Comparison of ENCODE assay signal across 26 cellular contexts in genomic region chr13:33493672-33494365, GRCh38.
DNase-seq lines count a peak whose midpoint lies in the region; ATAC-seq, FAIRE-seq and TF ChIP-seq lines count a peak whose summit lies in the region.
"Had no signal": no experiment of that assay in that cellular context is flagged by ENCODE, and none has a peak within 500 bp of the region (broad histone marks: within the 10 kb centered on the region; RNA-seq: fewer than 3 reads in every experiment).

No MANE protein-coding gene starts in this region.

- no peak overlapping the region for H3K23ac ChIP-seq in mesenchymal stem cell (ENCODE audit: low read length in 2 of 2)

- H3K14ac ChIP-seq in mesenchymal stem cell (ENCODE audit: low read length in 2 of 2) = peak overlapping the region in 1 of 2 experiments; percentile 55

- H4K8ac ChIP-seq in mesenchymal stem cell (ENCODE audit: low read length) = peak overlapping the region; percentile 45

- peak overlapping the region; percentile 75 to 79 for H2BK12ac ChIP-seq in mesenchymal stem cell (ENCODE audit: low read length in 2 of 2)

- H3K9me3 ChIP-seq in left ventricle myocardium inferior (replicated peaks) (no peaks in the 10 kb centered on the region), astrocyte (ENCODE audit: insufficient read depth, low read depth, low read length) (no peaks in the 10 kb centered on the region), mesenchymal stem cell (ENCODE audit: control insufficient read depth, low read length) (no peaks in the 10 kb centered on the region), thoracic aorta (no peaks in the 10 kb centered on the region)
- H3K9me3 ChIP-seq in CD8-positive, alpha-beta T cell (ENCODE audit: low read length) = no peaks in the 10 kb centered on the region
- H3K9me3 ChIP-seq: A549, breast epithelium, Peyer's patch, uterus had no signal

- peaks cover 2% of the 10 kb centered on the region for H3K9me3 Mint-ChIP-seq in astrocyte (ENCODE audit: unreplicated experiment)
- no peaks in the 10 kb centered on the region for H3K9me3 Mint-ChIP-seq in CD8-positive, alpha-beta T cell
- H3K9me3 Mint-ChIP-seq: WTC11 had no signal

- peak overlapping the region; percentile 40 for H2BK15ac ChIP-seq in mesenchymal stem cell (ENCODE audit: low read depth, poor library complexity, severe bottlenecking)

- H3K4me3 ChIP-seq in left ventricle myocardium inferior (no peak overlapping the region), astrocyte (ENCODE audit: insufficient read depth, low read depth, low read length) (no peak overlapping the region), mesenchymal stem cell (ENCODE audit: insufficient read depth in 1 of 2, low read depth in 1 of 2, low read length in 2 of 2) (no peak overlapping the region), thoracic aorta (no peak overlapping the region)
- no peak overlapping the region for H3K4me3 ChIP-seq in CD8-positive, alpha-beta T cell (ENCODE audit: low read depth, low read length)
- H3K4me3 ChIP-seq: A549, breast epithelium, Peyer's patch, uterus had no signal

- H2BK120ac ChIP-seq in mesenchymal stem cell (ENCODE audit: low read depth, low read length) = peak overlapping the region; percentile 74

- no peaks in the 10 kb centered on the region for H3K36me3 Mint-ChIP-seq in astrocyte (ENCODE audit: low read depth, unreplicated experiment)
- no peaks in the 10 kb centered on the region for H3K36me3 Mint-ChIP-seq in CD8-positive, alpha-beta T cell
- H3K36me3 Mint-ChIP-seq: WTC11 had no signal

- H3K4me1 Mint-ChIP-seq in astrocyte (ENCODE audit: low read depth, unreplicated experiment) = peaks cover 29% of the 10 kb centered on the region
- no peaks in the 10 kb centered on the region for H3K4me1 Mint-ChIP-seq in CD8-positive, alpha-beta T cell (ENCODE audit: low read depth)

- H3K27me3 ChIP-seq in left ventricle myocardium inferior (ENCODE audit: low read depth) (no peaks in the 10 kb centered on the region), astrocyte (ENCODE audit: insufficient read depth, low read length) (no peaks in the 10 kb centered on the region), mesenchymal stem cell (ENCODE audit: control insufficient read depth in 1 of 2, insufficient read depth in 1 of 2, low read length in 2 of 2) (no peaks in the 10 kb centered on the region), thoracic aorta (replicated peaks; ENCODE audit: insufficient read depth) (no peaks in the 10 kb centered on the region)
- no peaks in the 10 kb centered on the region for H3K27me3 ChIP-seq in CD8-positive, alpha-beta T cell (ENCODE audit: insufficient read depth, low read length)
- H3K27me3 ChIP-seq: breast epithelium, Peyer's patch, uterus had no signal

- H3K9ac ChIP-seq in astrocyte (ENCODE audit: low read length) (peak overlapping the region; percentile 67), mesenchymal stem cell (ENCODE audit: low read length) (no peak overlapping the region)

- no peak overlapping the region for H2BK5ac ChIP-seq in mesenchymal stem cell (ENCODE audit: low read depth, low read length, poor library complexity, severe bottlenecking)

- H3K36me3 ChIP-seq in left ventricle myocardium inferior (no peaks in the 10 kb centered on the region), astrocyte (ENCODE audit: insufficient read depth, low read length) (no peaks in the 10 kb centered on the region), mesenchymal stem cell (ENCODE audit: control insufficient read depth in 1 of 2, insufficient read depth in 2 of 2, low read depth in 1 of 2, low read length in 2 of 2) (no peaks in the 10 kb centered on the region), thoracic aorta (no peaks in the 10 kb centered on the region)
- H3K36me3 ChIP-seq in CD8-positive, alpha-beta T cell (ENCODE audit: insufficient read depth, low read length) = no peaks in the 10 kb centered on the region
- H3K36me3 ChIP-seq: breast epithelium, Peyer's patch, uterus had no signal

- DNase-seq in left ventricle myocardium inferior (no peak), cardiac septum (ENCODE audit: low spot score) (no peak), astrocyte (ENCODE audit: low read depth) (no peak), mesenchymal stem cell (no peak), thoracic aorta (ENCODE audit: low spot score) (no peak), RWPE1 (ENCODE audit: low spot score) (no peak)
- DNase-seq in CD8-positive, alpha-beta T cell = no peak
- DNase-seq: activated CD4-positive, alpha-beta T cell treated with anti-CD3 and anti-CD28 coated beads, Interleukin-2, amount 50 U/mL, for 48 hours; activated effector memory CD4-positive, alpha-beta T cell treated with anti-CD3 and anti-CD28 coated beads, Interleukin-2, amount 50 U/mL, for 16 hours; GF-D8; islet precursor cell; Karpas-422; NCI-H1105; NCI-H2081; NCI-H446 treated with DMSO at 0.1 percent for 48 hours; Peyer's patch; stimulated activated CD4-positive, alpha-beta T cell treated with anti-CD3 and anti-CD28 coated beads, Interleukin-15, amount 100 ng/mL, for 24 hours; substantia nigra; T-helper 9 cell; uterus had no signal

- H4K91ac ChIP-seq in mesenchymal stem cell (ENCODE audit: low read length) = peak overlapping the region; percentile 84

- ATAC-seq in thoracic aorta (ENCODE audit: insufficient number of reproducible peaks, low FRiP score, low read depth) = no peak
- no peak for ATAC-seq in GM19455 (IDR thresholded peaks at IDR 0.05; ENCODE audit: unreplicated experiment)
- no peak for ATAC-seq in CD8-positive, alpha-beta T cell
- ATAC-seq: WTC11 had no signal

- no peaks in the 10 kb centered on the region for H3K79me2 ChIP-seq in astrocyte (ENCODE audit: insufficient read depth, low read length)

- intact Hi-C loops in left ventricle myocardium inferior (cut with micrococcal nuclease) = no loop called here
- intact Hi-C loops in cardiac septum (cut with DNase I) = loop anchor here (5.0 kb wide), 1 partner anchor 48 kb away; no protein-coding TSS in a partner anchor
- intact Hi-C loops in CD8-positive, alpha-beta T cell (cut with DNase I, micrococcal nuclease) = no loop called here

- no peak for TF ChIP-seq CTCF in left ventricle myocardium inferior (IDR thresholded peaks at IDR 0.05; ENCODE audit: borderline replicate concordance)
- TF ChIP-seq CTCF in astrocyte (IDR thresholded peaks at IDR 0.05; ENCODE audit: insufficient read depth, low read depth, low read length) = no peak
- no peak for TF ChIP-seq CTCF in thoracic aorta (IDR thresholded peaks at IDR 0.05)
- no peak for TF ChIP-seq CTCF in RWPE1 (conservative IDR thresholded peaks at IDR 0.05; ENCODE audit: low read depth)
- TF ChIP-seq CTCF in CD8-positive, alpha-beta T cell (IDR thresholded peaks at IDR 0.05) = no peak

- H3K18ac ChIP-seq in mesenchymal stem cell (ENCODE audit: low read depth in 1 of 2, low read length in 2 of 2) = peak overlapping the region; percentile 66 to 92

- peak overlapping the region; percentile 81 for H3K27ac ChIP-seq in left ventricle myocardium inferior (replicated peaks)
- H3K27ac ChIP-seq in astrocyte (ENCODE audit: low read depth, low read length) = peak overlapping the region; percentile 93
- no peak overlapping the region for H3K27ac ChIP-seq in mesenchymal stem cell (ENCODE audit: low read length, poor library complexity, severe bottlenecking)
- peak overlapping the region; percentile 57 to 70 for H3K27ac ChIP-seq in thoracic aorta
- no peak overlapping the region for H3K27ac ChIP-seq in RWPE1
- H3K27ac ChIP-seq in CD8-positive, alpha-beta T cell (ENCODE audit: low read depth, low read length) = no peak overlapping the region
- H3K27ac ChIP-seq: A549, breast epithelium, C4-2B, uterus had no signal

- H3K4me1 ChIP-seq in left ventricle myocardium inferior (peaks cover 39% of the 10 kb centered on the region), astrocyte (ENCODE audit: insufficient read depth, low read length) (peaks cover 37% of the 10 kb centered on the region), mesenchymal stem cell (ENCODE audit: control insufficient read depth, insufficient read depth, low read depth, low read length) (peaks cover 3% of the 10 kb centered on the region), thoracic aorta (ENCODE audit: control insufficient read depth in 1 of 2, low read depth in 2 of 2) (peaks cover 21 to 51% of the 10 kb centered on the region in 2 donors)
- no peaks in the 10 kb centered on the region for H3K4me1 ChIP-seq in CD8-positive, alpha-beta T cell (ENCODE audit: insufficient read depth, low read length)
- H3K4me1 ChIP-seq: breast epithelium, uterus had no signal

- peak overlapping the region; percentile 37 to 89 for H3K4ac ChIP-seq in mesenchymal stem cell (ENCODE audit: low read depth in 1 of 2, low read length in 2 of 2)

- H3K4me2 ChIP-seq in astrocyte (ENCODE audit: low read length) = peak overlapping the region; percentile 53
- no peak overlapping the region for H3K4me2 ChIP-seq in mesenchymal stem cell (ENCODE audit: low read length, poor library complexity, severe bottlenecking)
- H3K4me2 ChIP-seq: A549 had no signal

- FAIRE-seq in astrocyte (lab: Jason Lieb, UNC) = no peak
- FAIRE-seq: A549, HTR-8/SVneo had no signal

- no peak overlapping the region for H2AFZ ChIP-seq in astrocyte (ENCODE audit: low read depth, low read length)
- no peak overlapping the region for H2AFZ ChIP-seq in mesenchymal stem cell (ENCODE audit: low read depth, low read length)

- WGBS in mesenchymal stem cell = 91% methylated on average over 6 of the region's 6 CpGs

- no peaks in the 10 kb centered on the region for H3K79me1 ChIP-seq in mesenchymal stem cell (replicated peaks; ENCODE audit: low read length, poor library complexity, severe bottlenecking)

- POLR2A ChIA-PET in RWPE1 (lab: Yijun Ruan, JAX; ENCODE audit: low non-redundant PET) = no interaction called here
- POLR2A ChIA-PET in CD8-positive, alpha-beta T cell (lab: Charles Lee) = interaction anchor here (0.8 kb wide), 1 partner anchor 17 kb away, joined by 3 read pairs; no protein-coding TSS in a partner anchor

- peak overlapping the region; percentile 97 for H3K27ac Mint-ChIP-seq in astrocyte (ENCODE audit: unreplicated experiment)
- H3K27ac Mint-ChIP-seq in CD8-positive, alpha-beta T cell = no peak overlapping the region
- H3K27ac Mint-ChIP-seq: WTC11 had no signal

- H2AK5ac ChIP-seq in mesenchymal stem cell (ENCODE audit: low read length, severe bottlenecking) = peak overlapping the region; percentile 93

- CTCF ChIA-PET in RWPE1 (lab: Yijun Ruan, JAX) = no interaction called here
- CTCF ChIA-PET in CD8-positive, alpha-beta T cell (lab: Charles Lee) = no interaction called here

- H3K27me3 Mint-ChIP-seq in astrocyte (ENCODE audit: low read depth, unreplicated experiment) = no peaks in the 10 kb centered on the region
- peaks cover 15% of the 10 kb centered on the region for H3K27me3 Mint-ChIP-seq in CD8-positive, alpha-beta T cell (ENCODE audit: low read depth)

- H3K4me3 Mint-ChIP-seq in astrocyte (ENCODE audit: unreplicated experiment) = no peak overlapping the region
- H3K4me3 Mint-ChIP-seq in CD8-positive, alpha-beta T cell = no peak overlapping the region
- H3K4me3 Mint-ChIP-seq: WTC11 had no signal

- H4K20me1 ChIP-seq in astrocyte (ENCODE audit: insufficient read depth, low read length) = no peaks in the 10 kb centered on the region

Comparison
In these comparisons a context has a peak if more than half of its experiments do, and no peak if none do; other contexts are left out.
1. H3K27ac ChIP-seq: peak in left ventricle myocardium inferior (single experiment), astrocyte (single experiment) and thoracic aorta (2 of 2); none in mesenchymal stem cell (single experiment), RWPE1 (single experiment) and CD8-positive, alpha-beta T cell (single experiment).